ENCODE assay signal across 1 cellular context in genomic region chr15:51883436-51883835, GRCh38.
TF ChIP-seq lines count a peak whose summit lies in the region.

No MANE protein-coding gene starts in this region.

TF ChIP-seq in IMR-90, 13 proteins besides CTCF, POLR2A, EP300 and RAD21 (continued from another document):
- TF ChIP-seq RCOR1 (IDR thresholded peaks at IDR 0.05; ENCODE audit: insufficient replicate concordance, low read length) (no peak), SMC3 (IDR thresholded peaks at IDR 0.05; ENCODE audit: low read depth, low read length) (no peak), RFX5 (IDR thresholded peaks at IDR 0.05; ENCODE audit: low read depth, low read length) (no peak), CEBPB (IDR thresholded peaks at IDR 0.05; ENCODE audit: low read depth, low read length) (no peak), MAZ (IDR thresholded peaks at IDR 0.05; ENCODE audit: borderline replicate concordance, low read depth, low read length) (no peak), CHD1 (IDR thresholded peaks at IDR 0.05; ENCODE audit: low read depth, low read length) (no peak), FOS (IDR thresholded peaks at IDR 0.05; ENCODE audit: low read depth, low read length) (no peak)
TF ChIP-seq in IMR-90: peak in this region for 0.
